In genomic region chr11:43164831-43165230, GRCh38 we compare ENCODE assay signal across 22 cellular contexts.
"Had no signal": no experiment of that assay in that cellular context is flagged by ENCODE, and none has a peak within 500 bp of the region (broad histone marks: within the 10 kb centered on the region; RNA-seq: fewer than 3 reads in every experiment).

No MANE protein-coding gene starts in this region.

- DNase-seq: colonic mucosa; cortex of kidney; dermis blood vessel endothelial cell; dorsolateral prefrontal cortex; effector CD4-positive, alpha-beta T cell; effector CD8-positive, alpha-beta T cell; effector memory CD4-positive, alpha-beta T cell; effector memory CD8-positive, alpha-beta T cell; endodermal cell; erythroblast; esophagus squamous epithelium; foreskin fibroblast; foreskin keratinocyte; foreskin melanocyte; gastrocnemius medialis; head of caudate nucleus; heart left ventricle had no signal

- H3K27me3 ChIP-seq: colonic mucosa, dorsolateral prefrontal cortex, esophagus muscularis mucosa, esophagus squamous epithelium, foreskin keratinocyte, gastrocnemius medialis, gastroesophageal sphincter, heart left ventricle had no signal

- H3K4me3 ChIP-seq: colonic mucosa, coronary artery, dorsolateral prefrontal cortex, esophagus muscularis mucosa, esophagus squamous epithelium, gastrocnemius medialis, gastroesophageal sphincter, heart left ventricle had no signal

- H3K27ac ChIP-seq: colonic mucosa, coronary artery, dorsolateral prefrontal cortex, epithelial cell of prostate, esophagus muscularis mucosa, esophagus squamous epithelium, foreskin keratinocyte, gastrocnemius medialis, gastroesophageal sphincter, heart left ventricle had no signal

- H3K9me3 ChIP-seq: colonic mucosa, esophagus muscularis mucosa, gastrocnemius medialis, gastroesophageal sphincter had no signal

- H3K4me1 Mint-ChIP-seq: endodermal cell had no signal

- H3K27ac Mint-ChIP-seq: dendritic cell treated with granulocyte-macrophage colony-stimulating factor and Interleukin-4, amounts not matched to agents 40 ng/mL and 50 ng/mL, for 4 days; effector memory CD8-positive, alpha-beta T cell; endodermal cell had no signal

- H3K27me3 Mint-ChIP-seq: dendritic cell treated with granulocyte-macrophage colony-stimulating factor and Interleukin-4, amounts not matched to agents 40 ng/mL and 50 ng/mL, for 4 days; effector memory CD8-positive, alpha-beta T cell had no signal

- H3K36me3 ChIP-seq: colonic mucosa, esophagus muscularis mucosa, esophagus squamous epithelium, gastrocnemius medialis, gastroesophageal sphincter, heart left ventricle had no signal

- H3K4me3 Mint-ChIP-seq: dendritic cell treated with granulocyte-macrophage colony-stimulating factor and Interleukin-4, amounts not matched to agents 40 ng/mL and 50 ng/mL, for 4 days; effector memory CD8-positive, alpha-beta T cell; endodermal cell had no signal
